ENCODE assay signal across 10 cellular contexts in the genomic region with DNA sequence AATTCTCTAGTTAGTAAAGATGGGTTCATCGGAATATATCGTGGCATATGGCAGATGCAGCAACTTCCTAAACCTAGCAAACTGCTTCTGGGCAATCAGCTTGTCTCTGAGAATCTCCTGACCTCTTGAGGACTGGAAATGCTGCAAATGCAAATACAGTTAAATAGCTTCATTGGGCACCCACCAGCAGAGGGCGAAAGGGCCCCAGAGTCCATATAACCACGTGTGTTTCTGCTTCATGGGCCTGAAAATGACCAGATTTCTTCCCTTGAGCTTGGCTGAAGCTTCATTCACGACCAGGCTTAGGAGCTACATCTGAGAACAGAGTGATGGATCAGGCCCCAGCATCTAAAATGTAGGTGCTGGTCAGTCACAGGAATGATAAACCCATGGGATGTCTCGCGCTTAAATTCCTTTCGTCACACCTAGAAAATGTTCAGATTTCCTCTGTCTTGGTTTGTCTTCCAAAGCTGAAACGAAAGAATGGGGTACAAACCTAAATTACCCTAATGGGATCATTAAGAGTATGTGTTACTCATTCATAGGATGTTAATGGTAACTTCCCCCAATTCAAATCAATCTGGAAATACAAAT.
A peak's percentile ranks its signal among the peaks of the same experiment; 100 is the strongest.
DNase-seq lines count a peak whose midpoint lies in the region; ATAC-seq and TF ChIP-seq lines count a peak whose summit lies in the region.
"Had no signal": no experiment of that assay in that cellular context is flagged by ENCODE, and none has a peak within 500 bp of the region (broad histone marks: within the 10 kb centered on the region; RNA-seq: fewer than 3 reads in every experiment).

No MANE protein-coding gene starts in this region.

- no peaks in the 10 kb centered on the region for H3K4me1 Mint-ChIP-seq in natural killer cell treated with Interleukin-12 subunit alpha and Interleukin-12 subunit beta and Interleukin-15 and Interleukin-18, amount 100 ng/mL, for 72 hours (ENCODE audit: low read depth in 2 of 2)

- no peak overlapping the region for H3K27ac ChIP-seq in esophagus squamous epithelium
- H3K27ac ChIP-seq: SK-N-MC had no signal

- no peaks in the 10 kb centered on the region for H3K9me3 ChIP-seq in esophagus squamous epithelium

- H3K27me3 ChIP-seq in esophagus squamous epithelium, result no peaks in the 10 kb centered on the region

- no peaks in the 10 kb centered on the region for H3K4me1 ChIP-seq in esophagus squamous epithelium

- DNase-seq in ELR (ENCODE audit: low read depth) (peak; percentile 38), KG1 (lab: John Stamatoyannopoulos, UW) (peak; percentile 13), SW 1271 (lab: John Stamatoyannopoulos, UW) (peak; percentile 6 to 58), esophagus squamous epithelium (lab: John Stamatoyannopoulos, UW) (no peak), pons (ENCODE audit: low spot score) (peak; percentile 32)
- no peak for DNase-seq in natural killer cell treated with Interleukin-12 subunit alpha and Interleukin-12 subunit beta and Interleukin-15 and Interleukin-18, amount 100 ng/mL, for 72 hours (ENCODE audit: low spot score)

- intact Hi-C loops in esophagus squamous epithelium (cut with DNase I), result no loop called here

- WGBS in esophagus squamous epithelium, 2 donors, result 45 to 64% methylated on average over 7 to 8 of the region's 9 CpGs

- no peak overlapping the region for H3K4me3 Mint-ChIP-seq in natural killer cell treated with Interleukin-12 subunit alpha and Interleukin-12 subunit beta and Interleukin-15 and Interleukin-18, amount 100 ng/mL, for 72 hours

- no peak overlapping the region for H3K4me3 ChIP-seq in esophagus squamous epithelium
- H3K4me3 ChIP-seq: lung, SK-N-MC had no signal

- no peaks in the 10 kb centered on the region for H3K9me3 Mint-ChIP-seq in natural killer cell treated with Interleukin-12 subunit alpha and Interleukin-12 subunit beta and Interleukin-15 and Interleukin-18, amount 100 ng/mL, for 72 hours

- H3K27ac Mint-ChIP-seq in natural killer cell treated with Interleukin-12 subunit alpha and Interleukin-12 subunit beta and Interleukin-15 and Interleukin-18, amount 100 ng/mL, for 72 hours, result no peak overlapping the region

- H3K27me3 Mint-ChIP-seq in natural killer cell treated with Interleukin-12 subunit alpha and Interleukin-12 subunit beta and Interleukin-15 and Interleukin-18, amount 100 ng/mL, for 72 hours, result no peaks in the 10 kb centered on the region

- peak in 5 of 6 experiments; percentile 28 to 53 (median 44) for TF ChIP-seq CTCF in esophagus squamous epithelium (IDR thresholded peaks at IDR 0.05)

- H3K36me3 ChIP-seq in esophagus squamous epithelium, result no peaks in the 10 kb centered on the region

- TF ChIP-seq POLR2A in esophagus squamous epithelium (IDR thresholded peaks at IDR 0.05), result no peak

- no peaks in the 10 kb centered on the region for H3K36me3 Mint-ChIP-seq in natural killer cell treated with Interleukin-12 subunit alpha and Interleukin-12 subunit beta and Interleukin-15 and Interleukin-18, amount 100 ng/mL, for 72 hours

- no peak for ATAC-seq in natural killer cell treated with Interleukin-12 subunit alpha and Interleukin-12 subunit beta and Interleukin-15 and Interleukin-18, amount 100 ng/mL, for 72 hours
- ATAC-seq in HG03460 (IDR thresholded peaks at IDR 0.05; ENCODE audit: unreplicated experiment) (no peak), HG03432 (IDR thresholded peaks at IDR 0.05; ENCODE audit: unreplicated experiment) (no peak)

Comparison
In these comparisons a context has a peak if more than half of its experiments do, and no peak if none do; other contexts are left out.
1. DNase-seq: peak in ELR (single experiment), KG1 (single experiment), SW 1271 (2 of 2) and pons (single experiment); none in esophagus squamous epithelium (single experiment) and natural killer cell treated with Interleukin-12 subunit alpha and Interleukin-12 subunit beta and Interleukin-15 and Interleukin-18, amount 100 ng/mL, for 72 hours (single experiment).